ENCODE assay signal across 21 cellular contexts in genomic region chr4:36349904-36350554, GRCh38.
DNase-seq lines count a peak whose midpoint lies in the region; ATAC-seq and TF ChIP-seq lines count a peak whose summit lies in the region.
"Had no signal": no experiment of that assay in that cellular context is flagged by ENCODE, and none has a peak within 500 bp of the region (broad histone marks: within the 10 kb centered on the region; RNA-seq: fewer than 3 reads in every experiment).

No MANE protein-coding gene starts in this region.

- H3K4me2 ChIP-seq in GM23338 = no peak overlapping the region

- no peaks in the 10 kb centered on the region for H3K9me3 Mint-ChIP-seq in GM23338
- H3K9me3 Mint-ChIP-seq in activated naive CD8-positive, alpha-beta T cell treated with anti-CD3 and anti-CD28 coated beads for 36 hours = no peaks in the 10 kb centered on the region
- H3K9me3 Mint-ChIP-seq in stimulated activated memory B cell treated with anti-CD40 and anti-IgM and Interleukin-4, amounts not matched to agents 10 μg/mL and 1 μg/mL and 100 μg/mL, for 72 hours = no peaks in the 10 kb centered on the region

- H3K79me2 ChIP-seq in GM23338 (replicated peaks; ENCODE audit: insufficient read depth) = no peaks in the 10 kb centered on the region

- H3K27me3 Mint-ChIP-seq in GM23338 (ENCODE audit: insufficient read depth, low read depth, poor library complexity) = peaks cover 2% of the 10 kb centered on the region
- no peaks in the 10 kb centered on the region for H3K27me3 Mint-ChIP-seq in activated naive CD8-positive, alpha-beta T cell treated with anti-CD3 and anti-CD28 coated beads for 36 hours
- H3K27me3 Mint-ChIP-seq in stimulated activated memory B cell treated with anti-CD40 and anti-IgM and Interleukin-4, amounts not matched to agents 10 μg/mL and 1 μg/mL and 100 μg/mL, for 72 hours = no peaks in the 10 kb centered on the region
- H3K27me3 Mint-ChIP-seq: activated CD4-positive, alpha-beta T cell treated with anti-CD3 and anti-CD28 coated beads for 36 hours had no signal

- DNase-seq in GM23338 (ENCODE audit: low spot score) (no peak), left lung (no peak), stomach (no peak), middle frontal gyrus (ENCODE audit: extremely low spot score, low spot score) (no peak), NCI-H128 (lab: John Stamatoyannopoulos, UW; ENCODE audit: unreplicated experiment) (no peak)
- no peak for DNase-seq in activated naive CD8-positive, alpha-beta T cell treated with anti-CD3 and anti-CD28 coated beads for 36 hours
- DNase-seq: activated CD4-positive, alpha-beta T cell treated with anti-CD3 and anti-CD28 coated beads for 36 hours; activated CD8-positive, alpha-beta memory T cell treated with anti-CD3 and anti-CD28 coated beads, Interleukin-2, amount 50 U/mL, for 48 hours; activated naive CD4-positive, alpha-beta T cell treated with anti-CD3 and anti-CD28 coated beads, Interleukin-2, amount 50 U/mL, for 16 hours; BE2C; GM23248; KG1; NCI-H2081 treated with DMSO at 0.1 percent for 48 hours; NCI-H524; OCI-M1; stimulated activated CD4-positive, alpha-beta T cell treated with anti-CD3 and anti-CD28 coated beads, Interleukin-2, amount 100 ng/mL, for 24 hours had no signal

- H3K27ac ChIP-seq in GM23338 (ENCODE audit: low read depth) (no peak overlapping the region), left lung (peak overlapping the region; percentile 21 to 56), stomach (no peak overlapping the region)
- H3K27ac ChIP-seq: esophagus muscularis mucosa, GM23248, SJSA1, suprapubic skin had no signal

- no peaks in the 10 kb centered on the region for H3K9me2 ChIP-seq in GM23338 (ENCODE audit: insufficient read depth)

- peak overlapping the region; percentile 63 for H2AFZ ChIP-seq in GM23338
- H2AFZ ChIP-seq: GM23248 had no signal

- H3K4me3 Mint-ChIP-seq in GM23338 = no peak overlapping the region
- H3K4me3 Mint-ChIP-seq in activated naive CD8-positive, alpha-beta T cell treated with anti-CD3 and anti-CD28 coated beads for 36 hours = no peak overlapping the region
- no peak overlapping the region for H3K4me3 Mint-ChIP-seq in stimulated activated memory B cell treated with anti-CD40 and anti-IgM and Interleukin-4, amounts not matched to agents 10 μg/mL and 1 μg/mL and 100 μg/mL, for 72 hours
- H3K4me3 Mint-ChIP-seq: activated CD4-positive, alpha-beta T cell treated with anti-CD3 and anti-CD28 coated beads for 36 hours had no signal

- no peaks in the 10 kb centered on the region for H3K4me1 ChIP-seq in GM23338 (ENCODE audit: insufficient read depth)
- peaks cover 0 to 18% of the 10 kb centered on the region in 2 donors for H3K4me1 ChIP-seq in left lung
- H3K4me1 ChIP-seq in stomach = peaks cover 0 to 3% (median 0%) of the 10 kb centered on the region in 4 donors
- H3K4me1 ChIP-seq: BE2C, esophagus muscularis mucosa, SJSA1, suprapubic skin had no signal

- H4K20me1 ChIP-seq in GM23338 (replicated peaks; ENCODE audit: insufficient read depth) = no peaks in the 10 kb centered on the region

- H3K4me3 ChIP-seq in GM23338 (no peak overlapping the region), left lung (no peak overlapping the region), stomach (no peak overlapping the region)
- H3K4me3 ChIP-seq: esophagus muscularis mucosa, GM23248, SJSA1, suprapubic skin had no signal

- H3K4me1 Mint-ChIP-seq in GM23338 = peaks cover 15% of the 10 kb centered on the region; the same call in 2 of the 3 replicates
- H3K4me1 Mint-ChIP-seq in activated naive CD8-positive, alpha-beta T cell treated with anti-CD3 and anti-CD28 coated beads for 36 hours = peaks cover 33% of the 10 kb centered on the region
- peaks cover 39% of the 10 kb centered on the region for H3K4me1 Mint-ChIP-seq in stimulated activated memory B cell treated with anti-CD40 and anti-IgM and Interleukin-4, amounts not matched to agents 10 μg/mL and 1 μg/mL and 100 μg/mL, for 72 hours

- ATAC-seq in GM23338 (no peak), left lung (peak; percentile 86), HG03521 (IDR thresholded peaks at IDR 0.05; ENCODE audit: unreplicated experiment) (no peak)
- no peak for ATAC-seq in stimulated activated memory B cell treated with anti-CD40 and anti-IgM and Interleukin-4, amounts not matched to agents 10 μg/mL and 1 μg/mL and 100 μg/mL, for 72 hours
- ATAC-seq: activated CD4-positive, alpha-beta T cell treated with anti-CD3 and anti-CD28 coated beads for 36 hours had no signal

- no peaks in the 10 kb centered on the region for H3K9me3 ChIP-seq in left lung
- H3K9me3 ChIP-seq in stomach = no peaks in the 10 kb centered on the region
- H3K9me3 ChIP-seq: BE2C, esophagus muscularis mucosa, SJSA1, suprapubic skin had no signal

- no peaks in the 10 kb centered on the region for H3K36me3 ChIP-seq in GM23338 (ENCODE audit: insufficient read depth)
- H3K36me3 ChIP-seq in left lung = no peaks in the 10 kb centered on the region
- no peaks in the 10 kb centered on the region for H3K36me3 ChIP-seq in stomach
- H3K36me3 ChIP-seq: BE2C, esophagus muscularis mucosa, SJSA1, suprapubic skin had no signal

- H3F3A ChIP-seq in GM23338 (replicated peaks; ENCODE audit: low read depth) = no peaks in the 10 kb centered on the region

- no peaks in the 10 kb centered on the region for H3K36me3 Mint-ChIP-seq in GM23338 (ENCODE audit: low read depth)
- H3K36me3 Mint-ChIP-seq in activated naive CD8-positive, alpha-beta T cell treated with anti-CD3 and anti-CD28 coated beads for 36 hours = no peaks in the 10 kb centered on the region
- H3K36me3 Mint-ChIP-seq in stimulated activated memory B cell treated with anti-CD40 and anti-IgM and Interleukin-4, amounts not matched to agents 10 μg/mL and 1 μg/mL and 100 μg/mL, for 72 hours = no peaks in the 10 kb centered on the region

- H3K27me3 ChIP-seq in GM23338 (ENCODE audit: insufficient read depth) (no peaks in the 10 kb centered on the region), left lung (no peaks in the 10 kb centered on the region), stomach (no peaks in the 10 kb centered on the region)
- H3K27me3 ChIP-seq: BE2C, SJSA1, suprapubic skin had no signal

- no peak for TF ChIP-seq POLR2A in stomach (IDR thresholded peaks at IDR 0.05)

- H3K27ac Mint-ChIP-seq in GM23338 = no peak overlapping the region
- peak overlapping the region; percentile 14 for H3K27ac Mint-ChIP-seq in activated naive CD8-positive, alpha-beta T cell treated with anti-CD3 and anti-CD28 coated beads for 36 hours
- H3K27ac Mint-ChIP-seq in stimulated activated memory B cell treated with anti-CD40 and anti-IgM and Interleukin-4, amounts not matched to agents 10 μg/mL and 1 μg/mL and 100 μg/mL, for 72 hours = peak overlapping the region; percentile 44

- WGBS in stomach, 5 donors = 33 to 56% (median 42%) methylated on average over 4 of the region's 4 CpGs

- TF ChIP-seq CTCF in GM23338 (conservative IDR thresholded peaks at IDR 0.05; ENCODE audit: low read depth in 2 of 2) (no peak), left lung (IDR thresholded peaks at IDR 0.05) (no peak), stomach (IDR thresholded peaks at IDR 0.05) (no peak)

- intact Hi-C loops in left lung (cut with DNase I) = no loop called here
- intact Hi-C loops in stomach (cut with DNase I; ENCODE audit: low total_unique reads) = no loop called here

- no peak for TF ChIP-seq EP300 in stomach (IDR thresholded peaks at IDR 0.05)

TF ChIP-seq in GM23338, 12 proteins besides CTCF, POLR2A, EP300 and RAD21:
- TF ChIP-seq EZH2 (IDR thresholded peaks at IDR 0.05; ENCODE audit: low read depth, unreplicated experiment) = no peak
- TF ChIP-seq NANOG (IDR thresholded peaks at IDR 0.05; ENCODE audit: borderline replicate concordance) = no peak
- no peak for TF ChIP-seq ETS1 (IDR thresholded peaks at IDR 0.05)
- no peak for TF ChIP-seq ZNF331 (CRISPR knock-in tag; IDR thresholded peaks at IDR 0.05; ENCODE audit: low read depth)
- TF ChIP-seq ZNF114 (CRISPR knock-in tag; IDR thresholded peaks at IDR 0.05) = no peak
- no peak for TF ChIP-seq STAT1 (IDR thresholded peaks at IDR 0.05; ENCODE audit: unreplicated experiment)

Comparison
In these comparisons a context has a peak if more than half of its experiments do, and no peak if none do; other contexts are left out.
1. H3K27ac ChIP-seq: peak in left lung (2 of 2); none in GM23338 (single experiment) and stomach (0 of 5).